ENCODE assay signal across 8 cellular contexts in the genomic region with DNA sequence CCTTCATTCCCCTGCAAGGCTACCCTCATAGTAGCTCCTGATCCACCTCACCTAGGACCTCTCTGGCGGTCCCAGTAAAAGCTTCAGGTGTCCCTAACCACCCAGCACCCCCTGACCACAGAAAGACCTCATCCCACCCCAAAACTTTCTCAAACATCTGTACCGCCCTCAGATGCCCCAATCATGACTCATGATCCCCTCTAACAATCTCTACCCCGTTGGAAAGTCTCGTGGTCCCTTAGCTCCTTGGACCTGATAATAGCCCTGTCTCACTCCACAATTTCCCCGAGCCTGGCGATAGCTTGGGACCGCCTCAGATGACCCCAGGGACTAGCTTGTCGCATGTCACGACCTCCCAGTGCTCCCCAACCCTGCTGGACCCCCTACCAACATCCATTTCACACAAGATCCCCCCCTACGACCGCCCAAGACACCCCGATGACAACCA. TPM values are rescaled to one million over a fixed set of nuclear protein-coding genes. Genes with fewer than 3 reads are reported as not detected.
DNase-seq lines count a peak whose midpoint lies in the region; ATAC-seq and TF ChIP-seq lines count a peak whose summit lies in the region.

No MANE protein-coding gene starts in this region.

- peaks cover 65% of the 10 kb centered on the region for H3K79me2 ChIP-seq in hepatocyte

- DNase-seq in stimulated activated CD4-positive, alpha-beta T cell treated with anti-CD3 and anti-CD28 coated beads, Interleukin-15, amount 100 ng/mL, for 24 hours, result peak; percentile 26
- DNase-seq in stimulated activated CD4-positive, alpha-beta T cell treated with anti-CD3 and anti-CD28 coated beads, Interleukin-1b, Interleukin-23, amount 100 ng/mL, for 48 hours, result no peak
- DNase-seq in activated T-cell treated with anti-CD3 and anti-CD28 coated beads, Interleukin-2, amount 50 U/mL, for 72 hours, result peak; percentile 19 to 25
- DNase-seq in hepatocyte (ENCODE audit: low spot score) (peak; percentile 58), HuH-7.5 (ENCODE audit: low spot score) (no peak), DMS153 (lab: John Stamatoyannopoulos, UW) (no peak)
- peak; percentile 43 for DNase-seq in stimulated activated CD8-positive, alpha-beta memory T cell treated with anti-CD3 and anti-CD28 coated beads, Interleukin-4, amount 100 ng/mL, for 48 hours

- H3K27ac ChIP-seq in hepatocyte, result peak overlapping the region; percentile 97

- peak overlapping the region; percentile 63 for H3K4me2 ChIP-seq in hepatocyte

- H3K9me2 ChIP-seq in hepatocyte (replicated peaks; ENCODE audit: insufficient read depth), result no peaks in the 10 kb centered on the region

- no peaks in the 10 kb centered on the region for H3K9me3 ChIP-seq in hepatocyte (ENCODE audit: low read depth)

- no peaks in the 10 kb centered on the region for H3K27me3 Mint-ChIP-seq in activated T-cell treated with anti-CD3 and anti-CD28 coated beads, Interleukin-2, amount 50 U/mL, for 72 hours (ENCODE audit: low read depth)

- H4K20me1 ChIP-seq in hepatocyte (ENCODE audit: insufficient read depth, poor library complexity, severe bottlenecking), result peaks cover 13% of the 10 kb centered on the region

- no peak for ATAC-seq in activated T-cell treated with anti-CD3 and anti-CD28 coated beads, Interleukin-2, amount 50 U/mL, for 72 hours (replicated peaks in 1 of 2)
- ATAC-seq in GM18867 (IDR thresholded peaks at IDR 0.05; ENCODE audit: unreplicated experiment), result no peak

- 1% methylated on average over 12 of the region's 12 CpGs for WGBS in hepatocyte (ENCODE audit: low lambda C conversion rate, missing lambda C conversion rate)

- no peaks in the 10 kb centered on the region for H3K27me3 ChIP-seq in hepatocyte

- peak overlapping the region; percentile 96 for H3K4me3 ChIP-seq in hepatocyte

- peaks cover 48% of the 10 kb centered on the region for H3K4me1 Mint-ChIP-seq in activated T-cell treated with anti-CD3 and anti-CD28 coated beads, Interleukin-2, amount 50 U/mL, for 72 hours (ENCODE audit: low read depth)

- H3K9me3 Mint-ChIP-seq in activated T-cell treated with anti-CD3 and anti-CD28 coated beads, Interleukin-2, amount 50 U/mL, for 72 hours, result no peaks in the 10 kb centered on the region

- H3K4me1 ChIP-seq in hepatocyte (ENCODE audit: insufficient read depth), result peaks cover 5% of the 10 kb centered on the region

- peaks cover 6 to 16% of the 10 kb centered on the region in 2 donors for H3K36me3 Mint-ChIP-seq in activated T-cell treated with anti-CD3 and anti-CD28 coated beads, Interleukin-2, amount 50 U/mL, for 72 hours (ENCODE audit: insufficient read depth in 2 of 2)

- H2AFZ ChIP-seq in hepatocyte, result peak overlapping the region; percentile 89

- H3K36me3 ChIP-seq in hepatocyte (replicated peaks; ENCODE audit: insufficient read depth, low read depth), result no peaks in the 10 kb centered on the region

- TF ChIP-seq CTCF in hepatocyte (IDR thresholded peaks at IDR 0.05; ENCODE audit: poor library complexity), result no peak

- H3K27ac Mint-ChIP-seq in activated T-cell treated with anti-CD3 and anti-CD28 coated beads, Interleukin-2, amount 50 U/mL, for 72 hours, result peak overlapping the region; percentile 96

- H3K4me3 Mint-ChIP-seq in activated T-cell treated with anti-CD3 and anti-CD28 coated beads, Interleukin-2, amount 50 U/mL, for 72 hours, result peak overlapping the region; percentile 96 to 99

RNA-seq across cellular contexts. Expression of gene NDUFA11, which starts 0.5 kb away (rescaled TPM):
- total RNA-seq in activated T-cell treated with anti-CD3 and anti-CD28 coated beads, Interleukin-2, amount 50 U/mL, for 72 hours, result 100 to 1,000 TPM; 158 to 174 TPM
- total RNA-seq in hepatocyte, result 158 and 171 TPM in 2 replicates
- 437 and 441 TPM in 2 replicates for polyA plus RNA-seq in hepatocyte

RNA-seq across cellular contexts. Expression of gene VMAC, which starts 1.6 kb away (rescaled TPM):
- 10 to 100 TPM in 1 of 2 donors, 1 to 10 TPM in 1; 8.7 to 10.5 TPM for total RNA-seq in activated T-cell treated with anti-CD3 and anti-CD28 coated beads, Interleukin-2, amount 50 U/mL, for 72 hours
- 4.3 and 5.9 TPM in 2 replicates for total RNA-seq in hepatocyte
- 3.1 and 4.5 TPM in 2 replicates for polyA plus RNA-seq in hepatocyte

RNA-seq across cellular contexts. Expression of gene CAPS, which starts 11.0 kb away (rescaled TPM):
- 10 to 100 TPM; 12.9 to 20.9 TPM for total RNA-seq in activated T-cell treated with anti-CD3 and anti-CD28 coated beads, Interleukin-2, amount 50 U/mL, for 72 hours
- 7.5 and 15.5 TPM in 2 replicates for total RNA-seq in hepatocyte
- 17.8 and 23.1 TPM in 2 replicates for polyA plus RNA-seq in hepatocyte

RNA-seq across cellular contexts. Expression of gene FUT5, which starts 32.7 kb away (rescaled TPM):
- 1 to 10 TPM in 1 of 2 donors, under 1 TPM in 1; 0.44 to 1.7 TPM for total RNA-seq in activated T-cell treated with anti-CD3 and anti-CD28 coated beads, Interleukin-2, amount 50 U/mL, for 72 hours
- not detected in 2 replicates for total RNA-seq in hepatocyte
- polyA plus RNA-seq in hepatocyte, result not detected in 2 replicates

RNA-seq across cellular contexts. Expression of gene FUT3, which starts 51.8 kb away (rescaled TPM):
- total RNA-seq in activated T-cell treated with anti-CD3 and anti-CD28 coated beads, Interleukin-2, amount 50 U/mL, for 72 hours, result 1 to 10 TPM; 1.7 to 3.6 TPM
- total RNA-seq in hepatocyte, result 0.08 TPM in 1 of 2 replicates, not detected in the other
- 0.45 TPM in 1 of 2 replicates, not detected in the other for polyA plus RNA-seq in hepatocyte

Comparison
In these comparisons a context has a peak if more than half of its experiments do, and no peak if none do; other contexts are left out.
1. DNase-seq: peak in stimulated activated CD4-positive, alpha-beta T cell treated with anti-CD3 and anti-CD28 coated beads, Interleukin-15, amount 100 ng/mL, for 24 hours (single experiment), activated T-cell treated with anti-CD3 and anti-CD28 coated beads, Interleukin-2, amount 50 U/mL, for 72 hours (2 of 2), hepatocyte (single experiment) and stimulated activated CD8-positive, alpha-beta memory T cell treated with anti-CD3 and anti-CD28 coated beads, Interleukin-4, amount 100 ng/mL, for 48 hours (single experiment); none in stimulated activated CD4-positive, alpha-beta T cell treated with anti-CD3 and anti-CD28 coated beads, Interleukin-1b, Interleukin-23, amount 100 ng/mL, for 48 hours (single experiment), HuH-7.5 (single experiment) and DMS153 (single experiment).